In genomic region chr3:179418610-179419009, GRCh38 we compare ENCODE assay signal across 26 cellular contexts.
"Had no signal": no experiment of that assay in that cellular context is flagged by ENCODE, and none has a peak within 500 bp of the region (broad histone marks: within the 10 kb centered on the region; RNA-seq: fewer than 3 reads in every experiment).

No MANE protein-coding gene starts in this region.

- H3K27ac ChIP-seq: ascending aorta, body of pancreas, coronary artery, Peyer's patch, RWPE1 had no signal

- DNase-seq: activated CD4-positive, alpha-beta T cell treated with anti-CD3 and anti-CD28 coated beads for 48 hours; activated CD4-positive, alpha-beta T cell treated with anti-CD3 and anti-CD28 coated beads, Interleukin-2, amount 50 U/mL, for 48 hours; activated CD4-positive, CD25-positive, alpha-beta regulatory T cell treated with anti-CD3 and anti-CD28 coated beads, Interleukin-2, amount 50 U/mL, for 72 hours; activated CD8-positive, alpha-beta memory T cell treated with anti-CD3 and anti-CD28 coated beads, Interleukin-2, amount 10 ng/mL, durations not matched to agents 7 days and 5 days; activated effector memory CD4-positive, alpha-beta T cell treated with Interleukin-2 at 50 U/mL for 16 hours; activated naive CD4-positive, alpha-beta T cell; activated naive CD8-positive, alpha-beta T cell treated with anti-CD3 and anti-CD28 coated beads, Interleukin-2, amount 50 U/mL, for 24 hours; activated T-cell treated with anti-CD3 and anti-CD28 coated beads, Interleukin-2, amount 50 U/mL, for 24 hours; amniotic stem cell; body of pancreas; central memory CD4-positive, alpha-beta T cell; Karpas-422; NCI-H1105 treated with DMSO at 0.1 percent for 48 hours; NCI-H187; NCI-H2081 treated with DMSO at 0.1 percent for 48 hours; NCI-H446; NCI-H524; NCI-H82; Peyer's patch; Right ventricle myocardium superior; T-helper 17 cell; T-helper 9 cell had no signal

- H3K4me3 ChIP-seq: ascending aorta, body of pancreas, coronary artery, K562, Peyer's patch had no signal

- H3K9me3 ChIP-seq: ascending aorta, body of pancreas, Peyer's patch had no signal

- H3K27me3 ChIP-seq: ascending aorta, body of pancreas, Peyer's patch had no signal

- H3K4me1 ChIP-seq: body of pancreas, Peyer's patch had no signal
